Comparison of ENCODE assay signal across 26 cellular contexts in genomic region chr3:41293169-41293681, GRCh38.
A peak's percentile ranks its signal among the peaks of the same experiment; 100 is the strongest.
DNase-seq lines count a peak whose midpoint lies in the region; ATAC-seq, FAIRE-seq and TF ChIP-seq lines count a peak whose summit lies in the region.
"Had no signal": no experiment of that assay in that cellular context is flagged by ENCODE, and none has a peak within 500 bp of the region (broad histone marks: within the 10 kb centered on the region; RNA-seq: fewer than 3 reads in every experiment).

No MANE protein-coding gene starts in this region.

- H3K4me2 ChIP-seq in parathyroid adenoma (ENCODE audit: low read length): peak overlapping the region; percentile 3
- H3K4me2 ChIP-seq: BLaER1 had no signal

- H3K4me3 ChIP-seq in parathyroid adenoma (ENCODE audit: low read depth, low read length): no peak overlapping the region
- H3K4me3 ChIP-seq: BLaER1, GM12878 had no signal

- no peak overlapping the region for H3K27ac ChIP-seq in parathyroid adenoma
- H3K27ac ChIP-seq: BLaER1 had no signal

- no peaks in the 10 kb centered on the region for H3K9me3 ChIP-seq in parathyroid adenoma (ENCODE audit: control insufficient read depth, low read length)
- H3K9me3 ChIP-seq: BE2C, BLaER1 had no signal

- H3K79me2 ChIP-seq in parathyroid adenoma: no peaks in the 10 kb centered on the region

- H3K9ac ChIP-seq in parathyroid adenoma: no peak overlapping the region
- H3K9ac ChIP-seq: BLaER1 had no signal

- peak; percentile 20 for DNase-seq in left kidney (ENCODE audit: low read depth, low spot score)
- DNase-seq in myocyte (ENCODE audit: low read depth): peak; percentile 37
- DNase-seq in NCI-H82 treated with DMSO at 0.1 percent for 48 hours (lab: John Stamatoyannopoulos, UW; ENCODE audit: unreplicated experiment): no peak
- no peak for DNase-seq in RCC 7860 (ENCODE audit: low spot score)
- DNase-seq: 8988T; ACHN; BE2C; C1 segment of cervical spinal cord; CD4-positive, alpha-beta memory T cell; CD4-positive, CD25-positive, alpha-beta regulatory T cell; CD8-positive, alpha-beta memory T cell; COR-L47; DMS 273 treated with DMSO at 0.1 percent for 48 hours; DMS153; DMS53; DMS79; DND-41; EL; GDM1 had no signal

- no peak for FAIRE-seq in RCC 7860 (lab: Jason Lieb, UNC)
- FAIRE-seq: A204.1, GM12878, GM12892, GM18507 had no signal

- no peaks in the 10 kb centered on the region for H3K27me3 ChIP-seq in parathyroid adenoma (ENCODE audit: control insufficient read depth, insufficient read depth, low read length)
- H3K27me3 ChIP-seq: BE2C, BLaER1 had no signal

- no peak for ATAC-seq in GM21825 (IDR thresholded peaks at IDR 0.05; ENCODE audit: unreplicated experiment)
- ATAC-seq: GM12878 had no signal

- H3K36me3 ChIP-seq in parathyroid adenoma (ENCODE audit: control insufficient read depth, insufficient read depth, low read length): no peaks in the 10 kb centered on the region
- H3K36me3 ChIP-seq: BE2C, BLaER1 had no signal

- H2AFZ ChIP-seq in parathyroid adenoma: no peak overlapping the region

- H3K4me1 ChIP-seq in parathyroid adenoma: peaks cover 7% of the 10 kb centered on the region
- H3K4me1 ChIP-seq: BE2C, BLaER1 had no signal

- TF ChIP-seq CTCF in parathyroid adenoma (IDR thresholded peaks at IDR 0.05): no peak

Comparison
In these comparisons a context has a peak if more than half of its experiments do, and no peak if none do; other contexts are left out.
1. DNase-seq: peak in left kidney (single experiment) and myocyte (single experiment); none in NCI-H82 treated with DMSO at 0.1 percent for 48 hours (single experiment) and RCC 7860 (single experiment).